ENCODE assay signal across 8 cellular contexts in the genomic region with DNA sequence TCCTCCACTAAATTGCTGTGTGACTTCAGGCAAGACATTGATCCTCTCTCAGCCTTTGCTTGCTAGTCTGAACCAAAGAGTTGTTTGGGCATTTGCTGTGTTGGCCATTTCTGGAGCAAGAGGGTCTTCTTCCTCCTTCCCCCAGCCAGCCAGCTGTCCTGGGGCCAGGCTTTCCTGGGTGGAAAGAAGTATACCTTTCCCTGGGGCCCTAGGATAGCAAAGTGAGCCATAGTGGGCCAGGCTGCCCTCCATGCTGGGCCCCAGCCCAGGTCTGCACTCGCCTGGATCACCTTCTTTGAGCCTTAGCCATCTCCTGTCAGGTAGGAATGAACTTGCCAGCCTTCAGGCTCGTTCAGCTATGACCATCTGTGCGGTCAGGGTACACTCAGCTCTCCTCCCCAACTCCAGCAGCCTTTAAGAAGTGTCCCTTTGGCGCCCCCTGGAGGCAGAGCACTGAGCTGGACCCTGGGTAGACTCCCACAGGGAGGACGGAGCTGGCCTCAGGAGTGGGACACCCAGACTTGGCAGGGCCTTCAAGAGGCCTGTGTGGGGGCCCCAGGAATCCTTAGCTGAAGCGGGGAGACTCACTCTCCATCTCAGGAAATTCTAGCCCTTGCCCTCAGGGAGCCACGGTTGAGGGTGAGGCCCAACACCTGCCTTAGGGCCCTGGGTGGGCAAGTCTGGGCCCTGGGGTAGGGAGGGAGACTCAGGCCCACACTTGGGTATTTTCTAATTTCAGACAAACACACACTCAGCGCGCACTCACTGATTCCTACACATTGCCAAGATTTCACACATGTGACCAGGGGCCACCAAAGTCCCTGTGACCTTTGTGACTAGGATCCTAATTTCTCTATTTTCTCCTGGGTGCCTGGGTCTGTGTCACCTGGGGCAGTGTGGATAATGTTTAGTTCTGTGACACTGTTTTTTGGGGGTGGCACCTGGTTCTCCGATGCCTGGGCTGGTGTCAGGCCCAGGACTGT. TPM values are rescaled to one million over a fixed set of nuclear protein-coding genes. Genes with fewer than 3 reads are reported as not detected.
DNase-seq lines count a peak whose midpoint lies in the region; ATAC-seq and TF ChIP-seq lines count a peak whose summit lies in the region.

No MANE protein-coding gene starts in this region.

- no peaks in the 10 kb centered on the region for H3K9me3 ChIP-seq in DOHH2 (ENCODE audit: control insufficient read depth, insufficient read depth, low read length)

- peak; percentile 64 for DNase-seq in NCI-H446 treated with DMSO at 0.1 percent for 48 hours (lab: John Stamatoyannopoulos, UW)
- peak; percentile 81 to 84 for DNase-seq in activated CD4-positive, alpha-beta T cell treated with anti-CD3 and anti-CD28 coated beads for 24 hours (ENCODE audit: low read depth in 2 of 2)
- no peak for DNase-seq in chondrocyte (ENCODE audit: low spot score)
- peak; percentile 95 for DNase-seq in left kidney (ENCODE audit: low read depth, low spot score)
- DNase-seq in stimulated activated CD4-positive, alpha-beta T cell treated with anti-CD3 and anti-CD28 coated beads, Interleukin-4, amount 100 ng/mL, for 24 hours, result peak; percentile 86
- DNase-seq in cerebellar nuclear complex (lab: John Stamatoyannopoulos, UW), result no peak

- ATAC-seq in HG02870 (IDR thresholded peaks at IDR 0.05; ENCODE audit: unreplicated experiment), result peak; percentile 63

- no peak overlapping the region for H3K4me2 ChIP-seq in DOHH2 (ENCODE audit: low read length)

- no peak overlapping the region for H3K27ac ChIP-seq in DOHH2 (ENCODE audit: low read depth, low read length)

- H3K27me3 Mint-ChIP-seq in chondrocyte (ENCODE audit: low read depth), result peaks cover 13% of the 10 kb centered on the region

- H3K4me3 Mint-ChIP-seq in chondrocyte (ENCODE audit: unreplicated experiment), result no peak overlapping the region

- no peaks in the 10 kb centered on the region for H4K20me1 ChIP-seq in DOHH2 (ENCODE audit: control insufficient read depth, insufficient read depth, low read depth, low read length)

- H3F3A ChIP-seq in DOHH2 (ENCODE audit: control insufficient read depth, insufficient read depth), result no peaks in the 10 kb centered on the region

- peak; percentile 93 for TF ChIP-seq CTCF in DOHH2 (IDR thresholded peaks at IDR 0.05; ENCODE audit: low read depth, low read length, poor library complexity, severe bottlenecking)
- peak; percentile 91 for TF ChIP-seq CTCF in chondrocyte (IDR thresholded peaks at IDR 0.05)

- no peaks in the 10 kb centered on the region for H3K4me1 Mint-ChIP-seq in chondrocyte (ENCODE audit: low read depth)

- H3K36me3 ChIP-seq in DOHH2 (ENCODE audit: control insufficient read depth, low read length), result no peaks in the 10 kb centered on the region

- H3K9me3 Mint-ChIP-seq in chondrocyte (ENCODE audit: low read depth), result no peaks in the 10 kb centered on the region

- no peaks in the 10 kb centered on the region for H3K36me3 Mint-ChIP-seq in chondrocyte (ENCODE audit: low read depth)

- H3K27ac Mint-ChIP-seq in chondrocyte (ENCODE audit: unreplicated experiment), result no peak overlapping the region

- no peak overlapping the region for H3K4me3 ChIP-seq in DOHH2 (ENCODE audit: low read length)

- peaks cover 10% of the 10 kb centered on the region; the same call in 1 of the 2 replicates for H3K27me3 ChIP-seq in DOHH2 (ENCODE audit: control insufficient read depth, low read length)

- H3K79me2 ChIP-seq in DOHH2 (ENCODE audit: control insufficient read depth, low read length), result no peaks in the 10 kb centered on the region

- no peaks in the 10 kb centered on the region for H3K4me1 ChIP-seq in DOHH2 (ENCODE audit: control insufficient read depth, low read length)

- H3K9me2 ChIP-seq in DOHH2 (replicated peaks; ENCODE audit: control insufficient read depth, low read length), result no peaks in the 10 kb centered on the region

RNA-seq across cellular contexts. Expression of gene TPBGL, which starts 35.6 kb away (rescaled TPM):
- total RNA-seq in chondrocyte, result 0.24 to 0.82 TPM (median 0.74 TPM) in 3 replicates

RNA-seq across cellular contexts. Expression of gene SLCO2B1, which starts 54.1 kb away (rescaled TPM):
- 6.0 to 19.5 TPM (median 19.2 TPM) in 3 replicates for total RNA-seq in chondrocyte

Comparison
In these comparisons a context has a peak if more than half of its experiments do, and no peak if none do; other contexts are left out.
1. DNase-seq: peak in NCI-H446 treated with DMSO at 0.1 percent for 48 hours (single experiment), activated CD4-positive, alpha-beta T cell treated with anti-CD3 and anti-CD28 coated beads for 24 hours (2 of 2), left kidney (single experiment) and stimulated activated CD4-positive, alpha-beta T cell treated with anti-CD3 and anti-CD28 coated beads, Interleukin-4, amount 100 ng/mL, for 24 hours (single experiment); none in chondrocyte (single experiment) and cerebellar nuclear complex (0 of 2).